ENCODE assay signal across 12 cellular contexts in genomic region chr12:56337753-56338221, GRCh38. TPM values are rescaled to one million over a fixed set of nuclear protein-coding genes. Genes with fewer than 3 reads are reported as not detected.
DNase-seq lines count a peak whose midpoint lies in the region; ATAC-seq and TF ChIP-seq lines count a peak whose summit lies in the region.
"Had no signal": no experiment of that assay in that cellular context is flagged by ENCODE, and none has a peak within 500 bp of the region (broad histone marks: within the 10 kb centered on the region; RNA-seq: fewer than 3 reads in every experiment).

No MANE protein-coding gene starts in this region.

- H3K36me3 Mint-ChIP-seq in WTC11 (peaks cover 4% of the 10 kb centered on the region; the same call in 1 of the 2 replicates), naive B cell (peaks cover 0 to 7% of the 10 kb centered on the region in 2 donors)

- CTCF ChIA-PET in WTC11 (lab: Charles Lee), result interaction anchor here (1.0 to 1.2 kb wide), 4 partner anchors 22 to 299 kb away, joined by 3 to 5 read pairs (median 4); partner anchors contain the start of gene CNPY2

- DNase-seq in NOMO-1 (lab: John Stamatoyannopoulos, UW; ENCODE audit: unreplicated experiment in 2 of 2) (peak; percentile 13), NOMO-1 treated with dmso at 0.1 percent for 144 hours (lab: John Stamatoyannopoulos, UW; ENCODE audit: unreplicated experiment) (no peak), WTC11 (ENCODE audit: low spot score) (no peak), naive B cell (no peak), NCI-H187 (lab: John Stamatoyannopoulos, UW) (no peak)
- DNase-seq: anterior cingulate cortex, esophagus squamous epithelium, NCI-H524 treated with DMSO at 0.1 percent for 48 hours, retina had no signal

- H3K27ac Mint-ChIP-seq in WTC11 (peak overlapping the region; percentile 79), naive B cell (peak overlapping the region in 5 of 6 donors; percentile 97 to 100 (median 98))

- ATAC-seq in WTC11 (no peak), naive B cell (ENCODE audit: low read depth in 2 of 2) (no peak), HG02885 (IDR thresholded peaks at IDR 0.05; ENCODE audit: poor library complexity, unreplicated experiment) (no peak)
- ATAC-seq: left lobe of liver had no signal

- TF ChIP-seq CTCF in WTC11 (IDR thresholded peaks at IDR 0.05), result no peak

- POLR2A ChIA-PET in WTC11 (lab: Charles Lee), result interaction anchor here (0.5 to 3.2 kb wide), 5 partner anchors 21 to 167 kb away, joined by 3 to 24 read pairs (median 6); partner anchors contain the start of genes CNPY2, STAT2 and TIMELESS

- H3K9me3 Mint-ChIP-seq in WTC11, result no peaks in the 10 kb centered on the region
- H3K9me3 Mint-ChIP-seq in naive B cell, result peaks cover 0 to 4% (median 0%) of the 10 kb centered on the region in 7 donors

- H3K4me3 Mint-ChIP-seq in WTC11, result 0 out of 2 replicates have a peak overlapping the region, but pooled peaks have one; percentile 45
- peak overlapping the region in 6 of 8 donors; percentile 47 to 89 (median 76) for H3K4me3 Mint-ChIP-seq in naive B cell

- H3K4me1 Mint-ChIP-seq in WTC11 (peaks cover 41% of the 10 kb centered on the region), naive B cell (peaks cover 41 to 62% (median 42%) of the 10 kb centered on the region in 3 donors)

- no peaks in the 10 kb centered on the region for H3K27me3 Mint-ChIP-seq in WTC11 (ENCODE audit: low read depth)
- H3K27me3 Mint-ChIP-seq in naive B cell, result no peaks in the 10 kb centered on the region

TF ChIP-seq in WTC11, 78 proteins besides CTCF, POLR2A, EP300 and RAD21:
- peak; percentile 78 for TF ChIP-seq GABPB1 (CRISPR knock-in tag; IDR thresholded peaks at IDR 0.05)
- TF ChIP-seq ZNF317 (CRISPR knock-in tag; IDR thresholded peaks at IDR 0.05; ENCODE audit: borderline replicate concordance, low read depth), result no peak

RNA-seq across cellular contexts. Expression of gene IL23A, which starts 0.9 kb away (rescaled TPM):
- 2.9 to 3.0 TPM (median 2.9 TPM) in 3 replicates for total RNA-seq in WTC11 (2021)
- 10 to 100 TPM in 4 of 6 donors, 1 to 10 TPM in 2; 8.0 to 15.6 (median 12.9) TPM for polyA plus RNA-seq in naive B cell (ENCODE audit: low read depth in 6 of 6)

RNA-seq across cellular contexts. Expression of gene PAN2, which starts 4.0 kb away (rescaled TPM):
- 46.7 to 58.0 TPM (median 57.5 TPM) in 3 replicates for total RNA-seq in WTC11 (2021)
- 10 to 100 TPM in 5 of 6 donors, 1 to 10 TPM in 1; 10.0 to 15.3 (median 13.6) TPM for polyA plus RNA-seq in naive B cell (ENCODE audit: low read depth in 6 of 6)

RNA-seq across cellular contexts. Expression of gene CNPY2, which starts 22.0 kb away (rescaled TPM):
- 171 to 193 TPM (median 192 TPM) in 3 replicates for total RNA-seq in WTC11 (2021)
- polyA plus RNA-seq in naive B cell (ENCODE audit: low read depth in 6 of 6), result 100 to 1,000 TPM; 134 to 210 (median 152) TPM

RNA-seq across cellular contexts. Expression of gene STAT2, which starts 22.1 kb away (rescaled TPM):
- 53.2 to 54.5 TPM (median 54.5 TPM) in 3 replicates for total RNA-seq in WTC11 (2021)
- 100 to 1,000 TPM; 119 to 150 (median 131) TPM for polyA plus RNA-seq in naive B cell (ENCODE audit: low read depth in 6 of 6)

RNA-seq across cellular contexts. Expression of gene APOF, which starts 24.9 kb away (rescaled TPM):
- total RNA-seq in WTC11 (2021), result 0.11 TPM in 1 of 3 replicates, not detected in the others
- polyA plus RNA-seq in naive B cell (ENCODE audit: low read depth in 6 of 6), result not detected
- total RNA-seq: esophagus squamous epithelium, G401 had no signal

Comparison
In these comparisons a context has a peak if more than half of its experiments do, and no peak if none do; other contexts are left out.
1. DNase-seq: peak in NOMO-1 (2 of 2); none in NOMO-1 treated with dmso at 0.1 percent for 144 hours (single experiment), WTC11 (single experiment), naive B cell (single experiment) and NCI-H187 (0 of 2).